In the genomic region with DNA sequence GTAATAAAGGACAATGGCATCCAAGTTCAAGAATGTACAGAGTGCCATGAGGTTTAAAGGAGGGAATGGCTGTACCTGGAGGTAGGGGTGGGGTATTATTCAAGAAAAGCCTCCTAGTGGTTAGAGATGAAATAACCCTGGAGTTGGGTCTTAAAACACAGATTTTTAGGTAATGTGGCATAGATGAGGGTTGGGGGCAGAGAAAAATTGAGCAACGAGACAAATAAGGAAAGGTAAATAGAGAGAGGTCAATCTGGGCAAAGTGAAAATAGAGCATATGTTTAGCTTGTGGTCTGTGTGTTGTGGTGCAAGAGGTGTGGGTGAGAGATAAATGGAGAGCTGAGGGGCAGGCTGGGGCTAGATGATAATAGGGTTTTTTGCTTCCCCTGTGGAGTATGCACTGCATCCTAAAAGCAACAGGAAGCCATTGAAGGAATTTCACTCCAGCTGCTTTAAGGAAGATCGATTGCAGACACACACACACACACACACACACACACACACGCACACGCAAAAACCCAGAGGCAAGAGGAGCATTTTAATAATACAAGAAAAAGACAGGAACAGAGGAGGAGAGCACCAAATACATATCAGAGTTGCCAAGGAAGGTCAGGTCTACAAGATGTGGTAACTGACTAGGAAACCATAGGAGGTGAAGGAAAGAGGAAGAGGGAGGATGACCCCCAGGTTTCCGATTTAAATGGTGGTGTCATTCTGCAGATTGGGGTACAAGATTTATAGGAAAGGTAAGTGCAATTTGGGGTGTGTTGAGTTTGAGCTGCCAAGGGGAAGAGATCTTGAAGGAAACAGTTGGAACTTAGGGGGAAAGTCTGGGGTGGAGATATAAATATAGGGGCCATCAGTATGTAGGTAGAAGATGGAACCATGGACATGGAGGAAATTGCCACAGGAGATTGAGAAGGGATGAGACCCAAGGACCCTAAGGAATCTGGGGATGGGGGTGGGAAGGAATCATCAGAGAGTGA, we compare ENCODE assay signal across 16 cellular contexts. TPM values are rescaled to one million over a fixed set of nuclear protein-coding genes. Genes with fewer than 3 reads are reported as not detected.
DNase-seq lines count a peak whose midpoint lies in the region; ATAC-seq and TF ChIP-seq lines count a peak whose summit lies in the region.
"Had no signal": no experiment of that assay in that cellular context is flagged by ENCODE, and none has a peak within 500 bp of the region (broad histone marks: within the 10 kb centered on the region; RNA-seq: fewer than 3 reads in every experiment).

No MANE protein-coding gene starts in this region.

- no peak overlapping the region for H3K9ac ChIP-seq in endodermal cell (ENCODE audit: extremely low read depth, low read length, poor library complexity, severe bottlenecking)

- H3K36me3 ChIP-seq in endodermal cell (ENCODE audit: control insufficient read depth, insufficient read depth, low read length): no peaks in the 10 kb centered on the region

- H3K9me3 Mint-ChIP-seq in endodermal cell (no peaks in the 10 kb centered on the region), osteocyte (ENCODE audit: unreplicated experiment) (no peaks in the 10 kb centered on the region), T-cell (no peaks in the 10 kb centered on the region)
- H3K9me3 Mint-ChIP-seq: dendritic cell treated with granulocyte-macrophage colony-stimulating factor and Interleukin-4, amounts not matched to agents 40 ng/mL and 50 ng/mL, for 4 days; stimulated activated naive B cell treated with anti-CD40 and anti-IgM and Interleukin-4, amounts not matched to agents 10 μg/mL and 1 μg/mL and 100 μg/mL, for 72 hours had no signal

- in situ Hi-C loops in GM13977 (cut with MboI; ENCODE audit: low pct_unique_long_range_greater_than_20kb, low sequenced_read_pairs, unreplicated experiment): no loop called here

- TF ChIP-seq CTCF in GM13977 (IDR thresholded peaks at IDR 0.05; ENCODE audit: extremely low read depth, insufficient read depth, missing control alignments): no peak
- TF ChIP-seq CTCF in NB4 (IDR thresholded peaks at IDR 0.05; ENCODE audit: low read depth, low read length): peak; percentile 34
- peak; percentile 76 for TF ChIP-seq CTCF in endodermal cell (conservative IDR thresholded peaks at IDR 0.05)
- TF ChIP-seq CTCF in osteocyte (IDR thresholded peaks at IDR 0.05): peak; percentile 15

- no peak for TF ChIP-seq POLR2A in NB4 (IDR thresholded peaks at IDR 0.05; ENCODE audit: extremely low read depth, insufficient read length)

- H3K27me3 Mint-ChIP-seq in endodermal cell (ENCODE audit: insufficient read depth) (no peaks in the 10 kb centered on the region), osteocyte (ENCODE audit: unreplicated experiment) (peaks cover 18% of the 10 kb centered on the region), T-cell (peaks cover 9 to 13% of the 10 kb centered on the region in 2 donors)

- DNase-seq in GM13977 (ENCODE audit: low spot score) (peak; percentile 4), NB4 (ENCODE audit: low read depth) (no peak), endodermal cell (no peak), osteocyte (ENCODE audit: extremely low spot score, unreplicated experiment) (no peak), T-cell (no peak)
- DNase-seq: activated CD4-positive, alpha-beta T cell treated with anti-CD3 and anti-CD28 coated beads for 4 hours; activated naive CD4-positive, alpha-beta T cell treated with Interleukin-2 at 50 U/mL for 16 hours; naive thymus-derived CD4-positive, alpha-beta T cell; NCI-H2081 treated with DMSO at 0.1 percent for 48 hours; SIG-M5; stimulated activated CD4-positive, alpha-beta T cell treated with anti-CD3 and anti-CD28 coated beads, Interleukin-15, amount 100 ng/mL, for 24 hours; stimulated activated naive B cell treated with anti-CD40 and anti-IgM and Interleukin-4, amounts not matched to agents 10 μg/mL and 1 μg/mL and 100 μg/mL, for 72 hours had no signal

- WGBS in endodermal cell (ENCODE audit: insufficient coverage in 1 of 2, insufficient read length in 1 of 2), 2 experiments: 83 to 90% methylated on average over 2 to 5 of the region's 5 CpGs

- no peak overlapping the region for H3K4me3 ChIP-seq in NB4 (ENCODE audit: low read depth, low read length)
- H3K4me3 ChIP-seq in endodermal cell (ENCODE audit: low read length): no peak overlapping the region

- H3K4me1 Mint-ChIP-seq in endodermal cell (no peaks in the 10 kb centered on the region), osteocyte (ENCODE audit: unreplicated experiment) (peaks cover 8% of the 10 kb centered on the region), T-cell (no peaks in the 10 kb centered on the region)
- H3K4me1 Mint-ChIP-seq: naive thymus-derived CD4-positive, alpha-beta T cell; stimulated activated naive B cell treated with anti-CD40 and anti-IgM and Interleukin-4, amounts not matched to agents 10 μg/mL and 1 μg/mL and 100 μg/mL, for 72 hours had no signal

- H3K27ac Mint-ChIP-seq in endodermal cell: no peak overlapping the region
- no peak overlapping the region for H3K27ac Mint-ChIP-seq in osteocyte (ENCODE audit: unreplicated experiment)
- no peak overlapping the region for H3K27ac Mint-ChIP-seq in T-cell
- H3K27ac Mint-ChIP-seq: dendritic cell treated with granulocyte-macrophage colony-stimulating factor and Interleukin-4, amounts not matched to agents 40 ng/mL and 50 ng/mL, for 4 days; naive thymus-derived CD4-positive, alpha-beta T cell; stimulated activated naive B cell treated with anti-CD40 and anti-IgM and Interleukin-4, amounts not matched to agents 10 μg/mL and 1 μg/mL and 100 μg/mL, for 72 hours had no signal

- H3K4me3 Mint-ChIP-seq in endodermal cell: no peak overlapping the region
- H3K4me3 Mint-ChIP-seq in osteocyte (ENCODE audit: unreplicated experiment): no peak overlapping the region
- no peak overlapping the region for H3K4me3 Mint-ChIP-seq in T-cell
- H3K4me3 Mint-ChIP-seq: dendritic cell treated with granulocyte-macrophage colony-stimulating factor and Interleukin-4, amounts not matched to agents 40 ng/mL and 50 ng/mL, for 4 days; naive thymus-derived CD4-positive, alpha-beta T cell; stimulated activated naive B cell treated with anti-CD40 and anti-IgM and Interleukin-4, amounts not matched to agents 10 μg/mL and 1 μg/mL and 100 μg/mL, for 72 hours had no signal

- H3K4me1 ChIP-seq in endodermal cell (ENCODE audit: control insufficient read depth, insufficient read depth, low read length): no peaks in the 10 kb centered on the region

- no peak for ATAC-seq in GM21619 (IDR thresholded peaks at IDR 0.05; ENCODE audit: unreplicated experiment)
- ATAC-seq in T-cell (replicated peaks in 1 of 4): no peak
- ATAC-seq in HG02610 (IDR thresholded peaks at IDR 0.05; ENCODE audit: unreplicated experiment): no peak
- ATAC-seq: naive thymus-derived CD4-positive, alpha-beta T cell; stimulated activated naive B cell treated with anti-CD40 and anti-IgM and Interleukin-4, amounts not matched to agents 10 μg/mL and 1 μg/mL and 100 μg/mL, for 72 hours had no signal

- no peaks in the 10 kb centered on the region for H3K9me3 ChIP-seq in endodermal cell (ENCODE audit: control insufficient read depth, low read length)

- H3K27me3 ChIP-seq in endodermal cell (ENCODE audit: control insufficient read depth, insufficient read depth, low read length, poor library complexity, severe bottlenecking): no peaks in the 10 kb centered on the region

- POLR2A ChIA-PET in T-cell (lab: Charles Lee): no interaction called here

- CTCF ChIA-PET in T-cell (lab: Charles Lee): no interaction called here

- H3K36me3 Mint-ChIP-seq in endodermal cell (ENCODE audit: low read depth): no peaks in the 10 kb centered on the region
- no peaks in the 10 kb centered on the region for H3K36me3 Mint-ChIP-seq in osteocyte (ENCODE audit: unreplicated experiment)
- H3K36me3 Mint-ChIP-seq in T-cell: no peaks in the 10 kb centered on the region
- H3K36me3 Mint-ChIP-seq: naive thymus-derived CD4-positive, alpha-beta T cell; stimulated activated naive B cell treated with anti-CD40 and anti-IgM and Interleukin-4, amounts not matched to agents 10 μg/mL and 1 μg/mL and 100 μg/mL, for 72 hours had no signal

- no peak overlapping the region for H3K27ac ChIP-seq in endodermal cell (ENCODE audit: low read depth, low read length)

RNA-seq across cellular contexts. Expression of gene ADGRF1, which starts 31.3 kb away (rescaled TPM):
- total RNA-seq in endodermal cell: not detected
- not detected for polyA plus RNA-seq in endodermal cell (2013, experiment 1 of 2)
- not detected for polyA plus RNA-seq in endodermal cell (2013, experiment 2 of 2)
- total RNA-seq in osteocyte: not detected in 2 replicates
- under 1 TPM in 2 of 5 donors, not detected in 3; 0.19 to 0.32 TPM for total RNA-seq in T-cell
- total RNA-seq: G401; naive thymus-derived CD4-positive, alpha-beta T cell had no signal
- polyA plus RNA-seq: naive thymus-derived CD4-positive, alpha-beta T cell had no signal
